8 cellular contexts compared by ENCODE assay signal in the genomic region with DNA sequence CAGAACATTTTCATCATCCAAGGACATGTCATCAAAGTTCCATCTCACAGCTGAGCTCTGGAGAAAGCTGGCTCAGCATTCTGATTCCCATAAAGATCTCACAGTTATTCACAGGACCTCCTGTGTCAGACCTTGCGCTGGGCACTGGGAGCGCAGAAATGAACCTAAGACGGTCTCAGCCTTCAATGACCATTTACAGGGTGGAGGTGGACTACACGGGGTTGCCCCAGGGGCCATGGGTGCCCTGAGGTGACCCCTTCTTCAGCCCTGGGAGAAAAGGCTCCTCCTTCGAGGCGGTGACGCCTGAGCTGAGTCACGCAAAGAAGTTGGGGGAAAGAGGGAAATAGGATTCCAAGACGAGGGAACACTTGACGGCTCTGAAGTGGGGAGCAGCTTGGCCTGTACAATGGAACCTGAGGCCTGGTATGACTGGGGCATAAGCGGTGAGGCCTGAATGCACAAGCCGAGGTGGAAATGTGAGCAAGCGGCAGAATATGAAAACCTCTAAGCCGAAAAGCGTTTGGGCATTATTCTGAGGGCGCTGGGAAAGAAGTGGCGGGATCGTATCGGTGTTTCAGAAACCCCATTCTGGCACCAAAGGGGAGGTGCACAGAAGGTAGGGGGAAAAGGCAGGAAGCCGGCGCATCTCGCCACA. TPM values are rescaled to one million over a fixed set of nuclear protein-coding genes. Genes with fewer than 3 reads are reported as not detected.
DNase-seq lines count a peak whose midpoint lies in the region; ATAC-seq and TF ChIP-seq lines count a peak whose summit lies in the region.

No MANE protein-coding gene starts in this region.

- WGBS in lung, 2 donors: 8 to 9% methylated on average over 22 of the region's 22 CpGs

- ATAC-seq in lung (ENCODE audit: insufficient read depth, low FRiP score) (peak; percentile 19), HG03039 (IDR thresholded peaks at IDR 0.05; ENCODE audit: unreplicated experiment) (no peak)

- peaks cover 17% of the 10 kb centered on the region for H3K4me1 ChIP-seq in effector memory CD4-positive, alpha-beta T cell (ENCODE audit: control insufficient read depth, insufficient read depth, low read length, poor library complexity, severe bottlenecking)
- H3K4me1 ChIP-seq in lung (ENCODE audit: control insufficient read depth in 2 of 2, insufficient read depth in 2 of 2, low read length in 2 of 2): peaks cover 4 to 5% of the 10 kb centered on the region in 2 donors

- H3K4me3 ChIP-seq in HFF-Myc (replicated peaks; ENCODE audit: low read depth, low read length) (peak overlapping the region; percentile 84), lung (peak overlapping the region; percentile 94)
- H3K4me3 ChIP-seq in effector memory CD4-positive, alpha-beta T cell (ENCODE audit: insufficient read depth, low read depth, low read length, poor library complexity, severe bottlenecking): peak overlapping the region; percentile 81

- DNase-seq in DMS79 (lab: John Stamatoyannopoulos, UW) (peak; percentile 56), HFF-Myc (ENCODE audit: extremely low read depth, low read depth) (no peak), SW 1271 (lab: John Stamatoyannopoulos, UW) (peak; percentile 54 to 57), lung (ENCODE audit: low spot score) (peak; percentile 76), substantia nigra (lab: John Stamatoyannopoulos, UW) (peak in 21 of 49 donors; percentile 11 to 53 (median 31)), NCI-H146 treated with DMSO at 0.1 percent for 48 hours (lab: John Stamatoyannopoulos, UW; ENCODE audit: unreplicated experiment) (no peak)
- DNase-seq in effector memory CD4-positive, alpha-beta T cell: peak in 2 of 3 donors; percentile 5 to 6

- no peaks in the 10 kb centered on the region for H3K27me3 ChIP-seq in effector memory CD4-positive, alpha-beta T cell (replicated peaks; ENCODE audit: control insufficient read depth, insufficient read depth, low read length, poor library complexity, severe bottlenecking)
- H3K27me3 ChIP-seq in lung (ENCODE audit: control insufficient read depth, insufficient read depth): no peaks in the 10 kb centered on the region

- H3K27ac ChIP-seq in effector memory CD4-positive, alpha-beta T cell (ENCODE audit: insufficient read depth, low read length, poor library complexity, severe bottlenecking): peak overlapping the region; percentile 87
- H3K27ac ChIP-seq in lung (ENCODE audit: low read depth in 1 of 2, low read length in 1 of 2) (peak overlapping the region; percentile 88 to 98), substantia nigra (ENCODE audit: low read depth, low read length, poor library complexity, severe bottlenecking) (peak overlapping the region; percentile 84)

- peaks cover 27% of the 10 kb centered on the region for H3K36me3 ChIP-seq in effector memory CD4-positive, alpha-beta T cell (ENCODE audit: control insufficient read depth, insufficient read depth, low read length)
- H3K36me3 ChIP-seq in lung (ENCODE audit: control insufficient read depth in 2 of 2, insufficient read depth in 2 of 2, low read length in 2 of 2): peaks cover 9 to 22% of the 10 kb centered on the region in 2 donors

- TF ChIP-seq CTCF in HFF-Myc (IDR thresholded peaks at IDR 0.05; ENCODE audit: low read depth, low read length, missing control alignments): no peak
- TF ChIP-seq CTCF in lung (IDR thresholded peaks at IDR 0.05; ENCODE audit: control extremely low read depth, extremely low read depth): no peak

- no peaks in the 10 kb centered on the region for H3K9me3 ChIP-seq in effector memory CD4-positive, alpha-beta T cell (ENCODE audit: control insufficient read depth, low read length)
- no peaks in the 10 kb centered on the region for H3K9me3 ChIP-seq in lung (ENCODE audit: control insufficient read depth in 2 of 2, insufficient read depth in 1 of 2, low read length in 1 of 2)

RNA-seq across cellular contexts. Expression of gene CC2D1B, which starts 0.8 kb away (rescaled TPM):
- 10 to 100 TPM; 21.1 to 54.6 TPM for total RNA-seq in lung
- polyA plus RNA-seq in lung: 10 to 100 TPM; 34.6 to 35.0 TPM

RNA-seq across cellular contexts. Expression of gene ORC1, which starts 39.0 kb away (rescaled TPM):
- total RNA-seq in lung: 1 to 10 TPM; 2.3 to 2.5 TPM
- 1 to 10 TPM in 1 of 2 donors, under 1 TPM in 1; 0.59 to 1.1 TPM for polyA plus RNA-seq in lung

RNA-seq across cellular contexts. Expression of gene PRPF38A, which starts 39.2 kb away (rescaled TPM):
- 10 to 100 TPM; 31.4 to 37.9 TPM for total RNA-seq in lung
- 10 to 100 TPM; 13.6 to 23.8 TPM for polyA plus RNA-seq in lung

Comparison
In these comparisons a context has a peak if more than half of its experiments do, and no peak if none do; other contexts are left out.
1. DNase-seq: peak in DMS79 (single experiment), SW 1271 (2 of 2), effector memory CD4-positive, alpha-beta T cell (2 of 3) and lung (single experiment); none in HFF-Myc (single experiment) and NCI-H146 treated with DMSO at 0.1 percent for 48 hours (single experiment).
2. Peak in every context shown above with its lines, with median percentiles within 50 percentile points of each other: H3K4me3 ChIP-seq and H3K27ac ChIP-seq.